9 cellular contexts compared by ENCODE assay signal in genomic region chr10:17238445-17239275, GRCh38. TPM values are rescaled to one million over a fixed set of nuclear protein-coding genes. Genes with fewer than 3 reads are reported as not detected.
DNase-seq lines count a peak whose midpoint lies in the region; ATAC-seq, FAIRE-seq and TF ChIP-seq lines count a peak whose summit lies in the region.
"Had no signal": no experiment of that assay in that cellular context is flagged by ENCODE, and none has a peak within 500 bp of the region (broad histone marks: within the 10 kb centered on the region; RNA-seq: fewer than 3 reads in every experiment).

No MANE protein-coding gene starts in this region.

- POLR2A ChIA-PET in MCF 10A (lab: Yijun Ruan, JAX): no interaction called here

- peak; percentile 97 for FAIRE-seq in A204.1 (lab: Jason Lieb, UNC)

- no TSS peak for BruUV-seq in MCF 10A (replicated peaks; lab: Mats Ljungman, UMichigan)

- H3K4me1 Mint-ChIP-seq in MCF 10A (ENCODE audit: insufficient read depth, unreplicated experiment): peaks cover 19% of the 10 kb centered on the region
- H3K4me1 Mint-ChIP-seq in stimulated activated effector memory CD8-positive, alpha-beta T cell treated with anti-CD3 and anti-CD28 coated beads, Interleukin-12 subunit alpha, Interleukin-12 subunit beta, amount 100 ng/mL, for 72 hours: peaks cover 28% of the 10 kb centered on the region

- peak; percentile 90 for ATAC-seq in left colon
- ATAC-seq in GM19463 (IDR thresholded peaks at IDR 0.05; ENCODE audit: unreplicated experiment): no peak
- ATAC-seq in GM18861 (IDR thresholded peaks at IDR 0.05; ENCODE audit: unreplicated experiment): no peak
- no peak for ATAC-seq in stimulated activated effector memory CD8-positive, alpha-beta T cell treated with anti-CD3 and anti-CD28 coated beads, Interleukin-12 subunit alpha, Interleukin-12 subunit beta, amount 100 ng/mL, for 72 hours

- no peak for TF ChIP-seq CTCF in MCF 10A (IDR thresholded peaks at IDR 0.05; ENCODE audit: unreplicated experiment)

- H3K36me3 Mint-ChIP-seq in MCF 10A (ENCODE audit: insufficient read depth, unreplicated experiment): peaks cover 57% of the 10 kb centered on the region
- H3K36me3 Mint-ChIP-seq in stimulated activated effector memory CD8-positive, alpha-beta T cell treated with anti-CD3 and anti-CD28 coated beads, Interleukin-12 subunit alpha, Interleukin-12 subunit beta, amount 100 ng/mL, for 72 hours: peaks cover 54% of the 10 kb centered on the region

- no peaks in the 10 kb centered on the region for H3K9me3 Mint-ChIP-seq in MCF 10A (ENCODE audit: unreplicated experiment)
- no peaks in the 10 kb centered on the region for H3K9me3 Mint-ChIP-seq in stimulated activated effector memory CD8-positive, alpha-beta T cell treated with anti-CD3 and anti-CD28 coated beads, Interleukin-12 subunit alpha, Interleukin-12 subunit beta, amount 100 ng/mL, for 72 hours
- H3K9me3 Mint-ChIP-seq: activated T-cell treated with anti-CD3 and anti-CD28 coated beads, Interleukin-2, amount 50 U/mL, for 24 hours had no signal

- no peaks in the 10 kb centered on the region for H3K27me3 Mint-ChIP-seq in MCF 10A (ENCODE audit: insufficient read depth, unreplicated experiment)
- H3K27me3 Mint-ChIP-seq: activated T-cell treated with anti-CD3 and anti-CD28 coated beads, Interleukin-2, amount 50 U/mL, for 24 hours had no signal

- intact Hi-C loops in MCF 10A (cut with micrococcal nuclease): no loop called here
- intact Hi-C loops in left colon (cut with DNase I, micrococcal nuclease): no loop called here

- H3K27ac Mint-ChIP-seq in MCF 10A (ENCODE audit: low read depth, unreplicated experiment): peak overlapping the region; percentile 19
- no peak overlapping the region for H3K27ac Mint-ChIP-seq in stimulated activated effector memory CD8-positive, alpha-beta T cell treated with anti-CD3 and anti-CD28 coated beads, Interleukin-12 subunit alpha, Interleukin-12 subunit beta, amount 100 ng/mL, for 72 hours
- H3K27ac Mint-ChIP-seq: activated T-cell treated with anti-CD3 and anti-CD28 coated beads, Interleukin-2, amount 50 U/mL, for 24 hours had no signal

- CTCF ChIA-PET in MCF 10A (lab: Yijun Ruan, JAX): interaction anchor here (0.6 to 1.7 kb wide), 5 partner anchors 12 to 410 kb away, joined by 3 to 8 read pairs (median 3); no protein-coding TSS in a partner anchor

- DNase-seq in HT1080 (ENCODE audit: low read depth) (peak; percentile 90), MCF 10A (ENCODE audit: unreplicated experiment) (no peak), left colon (no peak)
- DNase-seq in stimulated activated effector memory CD8-positive, alpha-beta T cell treated with anti-CD3 and anti-CD28 coated beads, Interleukin-12 subunit alpha, Interleukin-12 subunit beta, amount 100 ng/mL, for 72 hours (ENCODE audit: low spot score in 2 of 2): no peak
- DNase-seq in stimulated activated CD8-positive, alpha-beta memory T cell treated with anti-CD3 and anti-CD28 coated beads, Interleukin-4, amount 100 ng/mL, for 48 hours: no peak
- DNase-seq: activated T-cell treated with anti-CD3 and anti-CD28 coated beads, Interleukin-2, amount 50 U/mL, for 24 hours had no signal

- H3K4me3 Mint-ChIP-seq in MCF 10A (ENCODE audit: unreplicated experiment): no peak overlapping the region
- no peak overlapping the region for H3K4me3 Mint-ChIP-seq in stimulated activated effector memory CD8-positive, alpha-beta T cell treated with anti-CD3 and anti-CD28 coated beads, Interleukin-12 subunit alpha, Interleukin-12 subunit beta, amount 100 ng/mL, for 72 hours
- H3K4me3 Mint-ChIP-seq: activated T-cell treated with anti-CD3 and anti-CD28 coated beads, Interleukin-2, amount 50 U/mL, for 24 hours had no signal

RNA-seq across cellular contexts. Expression of gene VIM, which starts 10.6 kb away (rescaled TPM):
- total RNA-seq in HT1080 (2014; rRNA removed; shearing (Covaris generic)): 7,505 and 7,948 TPM in 2 replicates
- polyA plus RNA-seq in HT1080 (2015; cell fraction: cytosol; rRNA removed): 6,105 and 6,990 TPM in 2 replicates
- polyA plus RNA-seq in HT1080 (2015; cell fraction: nucleus; rRNA removed): 9,396 and 9,476 TPM in 2 replicates
- total RNA-seq in MCF 10A (2022): 1,413 and 1,430 TPM in 2 replicates
- total RNA-seq in left colon: 100 to 1,000 TPM; 137 to 290 TPM

RNA-seq across cellular contexts. Expression of gene TRDMT1, which starts 37.2 kb away (rescaled TPM):
- total RNA-seq in HT1080 (2014; rRNA removed; shearing (Covaris generic)): 8.2 and 10.3 TPM in 2 replicates
- polyA plus RNA-seq in HT1080 (2015; cell fraction: cytosol; rRNA removed): 9.6 and 13.4 TPM in 2 replicates
- 13.4 and 15.8 TPM in 2 replicates for polyA plus RNA-seq in HT1080 (2015; cell fraction: nucleus; rRNA removed)
- total RNA-seq in MCF 10A (2022) (5.4 and 8.7 TPM in 2 replicates), left colon (1 to 10 TPM; 4.6 to 4.9 TPM)
